10 cellular contexts compared by ENCODE assay signal in genomic region chr3:161266731-161267150, GRCh38. TPM values are rescaled to one million over a fixed set of nuclear protein-coding genes. Genes with fewer than 3 reads are reported as not detected.
DNase-seq lines count a peak whose midpoint lies in the region; ATAC-seq and TF ChIP-seq lines count a peak whose summit lies in the region.
"Had no signal": no experiment of that assay in that cellular context is flagged by ENCODE, and none has a peak within 500 bp of the region (broad histone marks: within the 10 kb centered on the region; RNA-seq: fewer than 3 reads in every experiment).

No MANE protein-coding gene starts in this region.

- peaks cover 27% of the 10 kb centered on the region for H3K9me3 Mint-ChIP-seq in WTC11
- H3K9me3 Mint-ChIP-seq in nephron progenitor cell = peaks cover 37% of the 10 kb centered on the region

- H3K4me3 ChIP-seq in kidney epithelial cell (ENCODE audit: low read depth, low read length) (no peak overlapping the region), testis (no peak overlapping the region)

- H3K27ac Mint-ChIP-seq in WTC11 = no peak overlapping the region
- H3K27ac Mint-ChIP-seq in nephron progenitor cell = no peak overlapping the region

- 35 to 45% methylated on average over 1 of the region's 1 CpG for WGBS in testis, 2 donors

- CTCF ChIA-PET in WTC11 (lab: Charles Lee) = no interaction called here

- TF ChIP-seq POLR2A in testis (IDR thresholded peaks at IDR 0.05) = no peak

- DNase-seq in COLO829 (ENCODE audit: low spot score) (peak; percentile 16), LoVo (ENCODE audit: low spot score) (peak; percentile 26), WTC11 (ENCODE audit: low spot score) (no peak), kidney epithelial cell (ENCODE audit: low read depth) (peak; percentile 38), left lobe of liver (ENCODE audit: low spot score) (no peak), testis (no peak), nephron progenitor cell (no peak)
- no peak for DNase-seq in central memory CD4-positive, alpha-beta T cell
- DNase-seq: right cardiac atrium had no signal

- intact Hi-C loops in testis (cut with DNase I; ENCODE audit: low total_unique reads) = no loop called here

- ATAC-seq in WTC11 = no peak
- ATAC-seq in left lobe of liver = no peak
- ATAC-seq: right cardiac atrium had no signal

- no peaks in the 10 kb centered on the region for H3K9me3 ChIP-seq in testis

- H3K36me3 Mint-ChIP-seq in WTC11 (peaks cover 36% of the 10 kb centered on the region), nephron progenitor cell (ENCODE audit: low read depth) (peaks cover 55% of the 10 kb centered on the region)

- H3K4me1 Mint-ChIP-seq in WTC11 (peaks cover 13% of the 10 kb centered on the region), nephron progenitor cell (no peaks in the 10 kb centered on the region)

- no peaks in the 10 kb centered on the region for H3K27me3 Mint-ChIP-seq in WTC11 (ENCODE audit: low read depth)
- peaks cover 3% of the 10 kb centered on the region for H3K27me3 Mint-ChIP-seq in nephron progenitor cell (ENCODE audit: low read depth, poor library complexity)

- H3K27me3 ChIP-seq in kidney epithelial cell (ENCODE audit: control insufficient read depth, insufficient read depth, low read length) = no peaks in the 10 kb centered on the region
- no peaks in the 10 kb centered on the region for H3K27me3 ChIP-seq in testis

- H3K4me3 Mint-ChIP-seq in WTC11 (no peak overlapping the region), nephron progenitor cell (no peak overlapping the region)

- no peaks in the 10 kb centered on the region for H3K4me1 ChIP-seq in testis

- TF ChIP-seq CTCF in WTC11 (IDR thresholded peaks at IDR 0.05) (no peak), kidney epithelial cell (IDR thresholded peaks at IDR 0.05; ENCODE audit: insufficient read depth, low read length, poor library complexity, severe bottlenecking) (no peak), testis (IDR thresholded peaks at IDR 0.05) (no peak), nephron progenitor cell (IDR thresholded peaks at IDR 0.05) (no peak)

- H3K27ac ChIP-seq in testis = no peak overlapping the region
- H3K27ac ChIP-seq: KMS-11 had no signal

- H3K36me3 ChIP-seq in kidney epithelial cell (ENCODE audit: control insufficient read depth, insufficient read depth, low read length) = no peaks in the 10 kb centered on the region
- no peaks in the 10 kb centered on the region for H3K36me3 ChIP-seq in testis (ENCODE audit: low read depth, missing control alignments)

- POLR2A ChIA-PET in WTC11 (lab: Charles Lee) = no interaction called here

TF ChIP-seq in WTC11, 78 proteins besides CTCF, POLR2A, EP300 and RAD21:
- TF ChIP-seq SP1 (CRISPR knock-in tag; conservative IDR thresholded peaks at IDR 0.05) = no peak
- TF ChIP-seq GABPB1 (CRISPR knock-in tag; IDR thresholded peaks at IDR 0.05) = peak; percentile 71

RNA-seq across cellular contexts. Expression of gene NMD3, which starts 45.6 kb away (rescaled TPM):
- total RNA-seq in WTC11 (2021) (53.3 to 56.3 TPM (median 54.5 TPM) in 3 replicates), kidney epithelial cell (53.9 and 66.0 TPM in 2 replicates), left lobe of liver (40.9 TPM), testis (10 to 100 TPM; 28.6 to 30.5 TPM)
- polyA plus RNA-seq in testis (ENCODE audit: insufficient read depth, low read depth, low replicate concordance) = 17.5 TPM

Comparison
In these comparisons a context has a peak if more than half of its experiments do, and no peak if none do; other contexts are left out.
1. DNase-seq: peak in COLO829 (single experiment), LoVo (single experiment) and kidney epithelial cell (single experiment); none in WTC11 (single experiment), left lobe of liver (single experiment), testis (single experiment), central memory CD4-positive, alpha-beta T cell (single experiment) and nephron progenitor cell (single experiment).